Comparison of ENCODE assay signal across 8 cellular contexts in the genomic region with DNA sequence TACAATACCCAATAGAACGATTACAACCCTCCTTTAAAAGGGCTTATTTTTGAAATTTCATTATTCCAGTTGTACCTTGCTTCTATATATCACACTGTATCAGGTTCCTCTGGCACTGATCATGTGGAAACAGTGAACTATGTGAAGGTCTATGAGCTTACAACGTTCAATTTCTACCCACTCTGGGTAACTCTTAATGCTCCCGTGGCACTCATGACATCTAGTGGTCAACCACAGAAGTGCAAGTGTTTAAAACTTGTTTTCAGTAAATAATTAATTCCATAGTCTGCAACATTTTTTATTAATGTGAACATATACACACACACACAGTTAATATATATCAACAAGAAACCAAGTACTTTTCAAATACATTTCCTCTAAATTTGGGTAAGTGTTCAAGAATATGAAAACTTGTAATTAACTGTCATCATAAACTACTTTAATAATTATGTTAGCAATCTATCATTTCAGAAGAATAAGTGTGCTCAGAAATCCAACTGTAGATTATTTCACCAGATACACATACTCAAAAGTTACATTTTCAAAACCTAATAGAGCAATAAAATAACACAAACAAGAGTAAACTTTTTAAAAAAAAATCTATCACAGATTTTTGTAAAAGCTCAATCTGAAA.
DNase-seq lines count a peak whose midpoint lies in the region; ATAC-seq, FAIRE-seq and TF ChIP-seq lines count a peak whose summit lies in the region.

No MANE protein-coding gene starts in this region.

- H3K4me3 ChIP-seq in HL-60 (replicated peaks; ENCODE audit: insufficient read depth, low read length) = no peak overlapping the region
- no peak overlapping the region for H3K4me3 ChIP-seq in body of pancreas

- no peak for TF ChIP-seq POLR2A in body of pancreas (IDR thresholded peaks at IDR 0.05)

- TF ChIP-seq CTCF in AG09319 (IDR thresholded peaks at IDR 0.05; ENCODE audit: low read depth, low read length) (peak; percentile 85), GM13977 (IDR thresholded peaks at IDR 0.05; ENCODE audit: extremely low read depth, insufficient read depth, missing control alignments) (peak; percentile 79), HL-60 (IDR thresholded peaks at IDR 0.05; ENCODE audit: insufficient read depth, low read length) (peak; percentile 55), body of pancreas (IDR thresholded peaks at IDR 0.05) (peak; percentile 86 to 94 (median 91))

- H3K27me3 ChIP-seq in HL-60 (ENCODE audit: insufficient read depth, poor library complexity, severe bottlenecking) (no peaks in the 10 kb centered on the region), body of pancreas (no peaks in the 10 kb centered on the region)

- intact Hi-C loops in body of pancreas (cut with DNase I) = no loop called here

- in situ Hi-C loops in GM13977 (cut with MboI; ENCODE audit: low pct_unique_long_range_greater_than_20kb, low sequenced_read_pairs, unreplicated experiment) = no loop called here

- peak; percentile 75 for ATAC-seq in body of pancreas
- no peak for ATAC-seq in HG02588 (IDR thresholded peaks at IDR 0.05; ENCODE audit: unreplicated experiment)

- peaks cover 8% of the 10 kb centered on the region for H3K4me1 ChIP-seq in body of pancreas

- H3K27ac ChIP-seq in HL-60 (replicated peaks) = no peak overlapping the region
- H3K27ac ChIP-seq in body of pancreas = no peak overlapping the region

- peak; percentile 79 for FAIRE-seq in RCC 7860 (lab: Jason Lieb, UNC)

- no peaks in the 10 kb centered on the region for H3K9me3 ChIP-seq in body of pancreas

- 3 to 6% methylated on average over 3 of the region's 3 CpGs for WGBS in body of pancreas, 2 donors

- no peaks in the 10 kb centered on the region for H3K36me3 ChIP-seq in body of pancreas (replicated peaks in 1 of 2; ENCODE audit: insufficient read depth in 1 of 2, low read depth in 2 of 2)

- peak; percentile 36 for DNase-seq in AG09319 (ENCODE audit: extremely low read depth, low read depth)
- DNase-seq in GM13977 (ENCODE audit: low spot score) = peak; percentile 48
- DNase-seq in HL-60 (ENCODE audit: low read depth in 1 of 2, low spot score in 1 of 2) = peak in 1 of 2 experiments; percentile 5
- DNase-seq in RCC 7860 (ENCODE audit: low spot score) = peak; percentile 29
- DNase-seq in body of pancreas = peak in 3 of 4 donors; percentile 27 to 52 (median 29)
- DNase-seq in iPS-NIHi7 (ENCODE audit: extremely low spot score) = peak; percentile 56
- peak; percentile 36 for DNase-seq in stimulated activated CD4-positive, alpha-beta T cell treated with anti-CD3 and anti-CD28 coated beads, Interleukin-2, amount 100 ng/mL, for 4 hours (ENCODE audit: low read depth)
